1 cellular context compared by ENCODE assay signal in the genomic region with DNA sequence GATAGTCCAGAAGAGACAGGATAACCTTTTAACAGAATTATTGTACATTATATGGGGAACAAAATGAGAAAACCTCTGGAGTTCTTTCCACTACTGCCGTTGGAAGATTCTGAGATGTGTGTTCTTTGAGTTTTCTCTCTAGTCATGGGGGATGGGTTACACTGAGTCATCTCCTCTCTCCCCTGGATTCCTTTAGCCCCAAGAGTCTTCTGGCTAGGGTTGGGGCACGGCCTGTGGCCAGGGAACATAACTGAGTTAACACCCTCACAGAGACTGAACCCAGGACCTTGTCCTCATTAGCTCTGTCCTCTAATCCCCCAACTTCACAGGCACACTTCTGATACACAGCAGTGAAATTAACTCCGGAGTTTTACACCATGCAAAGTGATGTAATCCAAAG.
TF ChIP-seq lines count a peak whose summit lies in the region.

No MANE protein-coding gene starts in this region.

TF ChIP-seq in GM23338, 12 proteins besides CTCF, POLR2A, EP300 and RAD21:
- TF ChIP-seq JUNB (IDR thresholded peaks at IDR 0.05; ENCODE audit: unreplicated experiment) (no peak), EZH2phosphoT487 (IDR thresholded peaks at IDR 0.05; ENCODE audit: unreplicated experiment) (no peak)
- TF ChIP-seq, protein P1, sequence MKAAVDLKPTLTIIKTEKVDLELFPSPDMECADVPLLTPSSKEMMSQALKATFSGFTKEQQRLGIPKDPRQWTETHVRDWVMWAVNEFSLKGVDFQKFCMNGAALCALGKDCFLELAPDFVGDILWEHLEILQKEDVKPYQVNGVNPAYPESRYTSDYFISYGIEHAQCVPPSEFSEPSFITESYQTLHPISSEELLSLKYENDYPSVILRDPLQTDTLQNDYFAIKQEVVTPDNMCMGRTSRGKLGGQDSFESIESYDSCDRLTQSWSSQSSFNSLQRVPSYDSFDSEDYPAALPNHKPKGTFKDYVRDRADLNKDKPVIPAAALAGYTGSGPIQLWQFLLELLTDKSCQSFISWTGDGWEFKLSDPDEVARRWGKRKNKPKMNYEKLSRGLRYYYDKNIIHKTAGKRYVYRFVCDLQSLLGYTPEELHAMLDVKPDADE (IDR thresholded peaks at IDR 0.05) = no peak
